20 cellular contexts compared by ENCODE assay signal in genomic region chr19:15337202-15337601, GRCh38. TPM values are rescaled to one million over a fixed set of nuclear protein-coding genes. Genes with fewer than 3 reads are reported as not detected.
DNase-seq lines count a peak whose midpoint lies in the region; ATAC-seq, FAIRE-seq and TF ChIP-seq lines count a peak whose summit lies in the region.
"Had no signal": no experiment of that assay in that cellular context is flagged by ENCODE, and none has a peak within 500 bp of the region (broad histone marks: within the 10 kb centered on the region; RNA-seq: fewer than 3 reads in every experiment).

No MANE protein-coding gene starts in this region.

- H3K36me3 ChIP-seq in left ventricle myocardium inferior, result no peaks in the 10 kb centered on the region
- no peaks in the 10 kb centered on the region for H3K36me3 ChIP-seq in body of pancreas (replicated peaks in 1 of 2; ENCODE audit: insufficient read depth in 1 of 2, low read depth in 2 of 2)
- H3K36me3 ChIP-seq in kidney (ENCODE audit: control insufficient read depth in 1 of 2, insufficient read depth in 2 of 2, low read length in 2 of 2), result no peaks in the 10 kb centered on the region
- H3K36me3 ChIP-seq in left lung, result peaks cover 0 to 14% of the 10 kb centered on the region in 2 donors

- WGBS in body of pancreas, 2 donors, result 67 to 74% methylated on average over 8 of the region's 8 CpGs

- intact Hi-C loops in left ventricle myocardium inferior (cut with micrococcal nuclease), result no loop called here
- intact Hi-C loops in Right ventricle myocardium superior (cut with DNase I), result no loop called here
- intact Hi-C loops in body of pancreas (cut with DNase I), result no loop called here
- intact Hi-C loops in kidney (cut with DNase I), result loop anchor here (10.0 kb wide), 1 partner anchor 72 kb away; no protein-coding TSS in a partner anchor
- intact Hi-C loops in left lung (cut with DNase I), result loop anchor here in 1 of 2 donors (10.0 kb wide), 1 partner anchor 72 kb away; no protein-coding TSS in a partner anchor

- no peak for TF ChIP-seq POLR2A in body of pancreas (IDR thresholded peaks at IDR 0.05)

- no peak for DNase-seq in left ventricle myocardium inferior
- DNase-seq in Right ventricle myocardium superior, result no peak
- no peak for DNase-seq in body of pancreas
- DNase-seq in kidney, result peak; percentile 9
- no peak for DNase-seq in left lung
- DNase-seq in SIG-M5 (lab: John Stamatoyannopoulos, UW), result no peak
- no peak for DNase-seq in NCI-H1694 treated with DMSO at 0.1 percent for 48 hours (lab: John Stamatoyannopoulos, UW)
- DNase-seq: activated CD4-positive, alpha-beta T cell treated with anti-CD3 and anti-CD28 coated beads, Interleukin-2, amount 50 U/mL, for 1 hour; Calu3; endodermal cell; mucosa of descending colon; NCI-H146; trophoblast cell had no signal

- H3K4me3 ChIP-seq in left ventricle myocardium inferior (no peak overlapping the region), body of pancreas (no peak overlapping the region), kidney (ENCODE audit: low read length in 2 of 2) (no peak overlapping the region), left lung (no peak overlapping the region)
- H3K4me3 ChIP-seq: A549, mucosa of descending colon, SK-N-MC, skin epidermis had no signal

- TF ChIP-seq CTCF in left ventricle myocardium inferior (IDR thresholded peaks at IDR 0.05; ENCODE audit: borderline replicate concordance) (no peak), body of pancreas (IDR thresholded peaks at IDR 0.05) (no peak), kidney (IDR thresholded peaks at IDR 0.05; ENCODE audit: borderline replicate concordance, extremely low read depth, insufficient read depth) (no peak), left lung (IDR thresholded peaks at IDR 0.05) (no peak)

- no peaks in the 10 kb centered on the region for H3K27me3 ChIP-seq in left ventricle myocardium inferior (ENCODE audit: low read depth)
- no peaks in the 10 kb centered on the region for H3K27me3 ChIP-seq in body of pancreas
- no peaks in the 10 kb centered on the region for H3K27me3 ChIP-seq in left lung

- peaks cover 43% of the 10 kb centered on the region for H3K4me1 ChIP-seq in left ventricle myocardium inferior
- H3K4me1 ChIP-seq in body of pancreas, result peaks cover 28% of the 10 kb centered on the region
- peaks cover 0 to 5% of the 10 kb centered on the region in 2 donors for H3K4me1 ChIP-seq in kidney (ENCODE audit: control insufficient read depth in 1 of 2, insufficient read depth in 1 of 2, low read depth in 1 of 2, low read length in 2 of 2)
- H3K4me1 ChIP-seq in left lung, result peaks cover 6 to 19% of the 10 kb centered on the region in 2 donors

- H3K27ac ChIP-seq in left ventricle myocardium inferior (replicated peaks) (peak overlapping the region; percentile 55), body of pancreas (peak overlapping the region in 2 of 4 donors; percentile 41 to 52), kidney (ENCODE audit: low read depth in 2 of 2, low read length in 2 of 2) (no peak overlapping the region), left lung (no peak overlapping the region)
- H3K27ac ChIP-seq: A549, SK-N-MC had no signal

- no peak for ATAC-seq in Right ventricle myocardium superior (ENCODE audit: poor library complexity)
- peak; percentile 18 for ATAC-seq in body of pancreas
- no peak for ATAC-seq in left lung
- no peak for ATAC-seq in HG03139 (IDR thresholded peaks at IDR 0.05; ENCODE audit: unreplicated experiment)
- ATAC-seq: A549; activated naive CD4-positive, alpha-beta T cell treated with anti-CD3 and anti-CD28 coated beads, Interleukin-2, amount 50 U/mL, for 72 hours; mucosa of descending colon; stimulated activated memory B cell treated with anti-CD40 and anti-IgM and Interleukin-4, amounts not matched to agents 10 μg/mL and 1 μg/mL and 100 μg/mL, for 72 hours had no signal

- no peak for FAIRE-seq in kidney (lab: Jason Lieb, UNC)
- FAIRE-seq: A549, islet of Langerhans had no signal

- no peak overlapping the region for H3K9ac ChIP-seq in kidney (ENCODE audit: low read length in 2 of 2)

- H3K9me3 ChIP-seq in left ventricle myocardium inferior (replicated peaks) (no peaks in the 10 kb centered on the region), body of pancreas (no peaks in the 10 kb centered on the region), kidney (ENCODE audit: control insufficient read depth in 1 of 2, low read length in 2 of 2) (no peaks in the 10 kb centered on the region), left lung (no peaks in the 10 kb centered on the region)
- H3K9me3 ChIP-seq: A549, mucosa of descending colon had no signal

RNA-seq across cellular contexts. Expression of gene BRD4, which starts 4.9 kb away (rescaled TPM):
- 60.9 TPM for total RNA-seq in left ventricle myocardium inferior
- 55.1 TPM for total RNA-seq in Right ventricle myocardium superior
- total RNA-seq in body of pancreas, result 10 to 100 TPM; 15.3 to 33.6 TPM
- total RNA-seq in kidney, result 107 TPM
- polyA plus RNA-seq in kidney (ENCODE audit: insufficient read depth, low read depth, low replicate concordance), result 14.3 TPM
- 10 to 100 TPM; 79.1 to 89.6 TPM for total RNA-seq in left lung

RNA-seq across cellular contexts. Expression of gene AKAP8, which starts 42.4 kb away (rescaled TPM):
- total RNA-seq in left ventricle myocardium inferior, result 21.8 TPM
- 20.6 TPM for total RNA-seq in Right ventricle myocardium superior
- total RNA-seq in body of pancreas, result 10 to 100 TPM; 11.2 to 19.4 TPM
- 60.2 TPM for total RNA-seq in kidney
- 11.5 TPM for polyA plus RNA-seq in kidney (ENCODE audit: insufficient read depth, low read depth, low replicate concordance)
- 10 to 100 TPM; 19.5 to 36.8 TPM for total RNA-seq in left lung
